ENCODE assay signal across 8 cellular contexts in genomic region chr1:183318433-183318832, GRCh38.
DNase-seq lines count a peak whose midpoint lies in the region; ATAC-seq and TF ChIP-seq lines count a peak whose summit lies in the region.

No MANE protein-coding gene starts in this region.

- intact Hi-C loops in body of pancreas (cut with DNase I), result no loop called here

- peak; percentile 94 for ATAC-seq in GM18868 (IDR thresholded peaks at IDR 0.05; ENCODE audit: unreplicated experiment)
- peak; percentile 99 for ATAC-seq in body of pancreas

- DNase-seq in HK-2 (ENCODE audit: unreplicated experiment) (peak; percentile 65), body of pancreas (peak; percentile 75 to 88 (median 84)), iris pigment epithelial cell (ENCODE audit: low read depth) (peak; percentile 95), superior temporal gyrus (ENCODE audit: extremely low spot score) (no peak), mesenteric fat pad (ENCODE audit: low spot score) (no peak)
- DNase-seq in activated CD4-positive, alpha-beta T cell treated with anti-CD3 and anti-CD28 coated beads for 4 hours, result no peak

- H3K9me3 ChIP-seq in body of pancreas (no peaks in the 10 kb centered on the region), subcutaneous abdominal adipose tissue (ENCODE audit: control insufficient read depth in 5 of 5, low read length in 5 of 5) (no peaks in the 10 kb centered on the region)

- peaks cover 12% of the 10 kb centered on the region for H3K4me1 ChIP-seq in body of pancreas
- H3K4me1 ChIP-seq in subcutaneous abdominal adipose tissue (ENCODE audit: control insufficient read depth in 5 of 5, insufficient read depth in 5 of 5, low read length in 5 of 5), result peaks cover 14 to 51% (median 24%) of the 10 kb centered on the region in 5 donors

- no peak overlapping the region for H3K4me3 ChIP-seq in body of pancreas
- H3K4me3 ChIP-seq in subcutaneous abdominal adipose tissue (ENCODE audit: low read depth in 1 of 5, low read length in 5 of 5), result no peak overlapping the region

- WGBS in body of pancreas, 2 donors, result 17 to 20% methylated on average over 4 of the region's 4 CpGs

- H3K27me3 ChIP-seq in body of pancreas (no peaks in the 10 kb centered on the region), subcutaneous abdominal adipose tissue (ENCODE audit: control insufficient read depth in 5 of 5, insufficient read depth in 4 of 5, low read length in 5 of 5) (peaks cover 0 to 2% (median 0%) of the 10 kb centered on the region in 5 donors)

- H3K27ac ChIP-seq in body of pancreas (peak overlapping the region; percentile 42 to 75 (median 64)), subcutaneous abdominal adipose tissue (ENCODE audit: low read depth, low read length) (peak overlapping the region; percentile 94)

- no peaks in the 10 kb centered on the region for H3K36me3 ChIP-seq in body of pancreas (replicated peaks in 1 of 2; ENCODE audit: insufficient read depth in 1 of 2, low read depth in 2 of 2)
- no peaks in the 10 kb centered on the region for H3K36me3 ChIP-seq in subcutaneous abdominal adipose tissue (ENCODE audit: control insufficient read depth in 5 of 5, insufficient read depth in 5 of 5, low read length in 5 of 5)

- peak overlapping the region in 1 of 5 donors; percentile 65 for H3K9ac ChIP-seq in subcutaneous abdominal adipose tissue (ENCODE audit: low read length in 5 of 5)

- TF ChIP-seq CTCF in body of pancreas (IDR thresholded peaks at IDR 0.05), result peak; percentile 25 to 84 (median 67)

- TF ChIP-seq POLR2A in body of pancreas (IDR thresholded peaks at IDR 0.05), result no peak

Comparison
In these comparisons a context has a peak if more than half of its experiments do, and no peak if none do; other contexts are left out.
1. DNase-seq: peak in HK-2 (single experiment), body of pancreas (4 of 4) and iris pigment epithelial cell (single experiment); none in superior temporal gyrus (single experiment), activated CD4-positive, alpha-beta T cell treated with anti-CD3 and anti-CD28 coated beads for 4 hours (0 of 2) and mesenteric fat pad (single experiment).